1 cellular context compared by ENCODE assay signal in the genomic region with DNA sequence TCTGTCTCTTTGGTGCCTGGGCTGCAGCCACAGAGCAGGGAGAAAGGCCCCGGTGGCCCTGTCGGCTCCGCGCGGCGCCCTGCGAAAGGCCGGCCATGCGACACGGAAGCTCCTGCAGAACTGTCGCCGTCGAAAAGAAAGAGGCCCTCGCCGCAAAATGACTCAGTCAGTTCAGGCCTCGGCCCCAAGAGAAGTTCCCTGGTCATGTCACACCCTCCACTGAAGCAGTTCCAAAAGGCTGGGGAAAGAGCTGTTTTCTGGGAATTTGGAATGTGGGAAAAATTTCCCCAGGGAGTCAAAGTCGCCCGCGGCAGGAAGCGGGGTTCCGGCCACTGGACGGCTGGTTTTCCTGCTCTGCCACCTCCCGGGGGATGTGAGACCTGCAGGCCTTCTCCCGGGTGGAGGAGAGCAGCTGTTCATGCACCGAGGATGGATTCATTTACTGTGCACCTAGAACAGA.
TF ChIP-seq lines count a peak whose summit lies in the region.

No MANE protein-coding gene starts in this region.

TF ChIP-seq in K562, 482 proteins besides CTCF, POLR2A, EP300 and RAD21:
- TF ChIP-seq GATAD2A (IDR thresholded peaks at IDR 0.05) (no peak), SMC3 (conservative IDR thresholded peaks at IDR 0.05; ENCODE audit: insufficient read depth, low read depth, low read length) (0 out of 2 replicates have a peak, but pooled peaks have one; percentile 15), HMBOX1 (IDR thresholded peaks at IDR 0.05) (no peak)
- TF ChIP-seq, protein P1, sequence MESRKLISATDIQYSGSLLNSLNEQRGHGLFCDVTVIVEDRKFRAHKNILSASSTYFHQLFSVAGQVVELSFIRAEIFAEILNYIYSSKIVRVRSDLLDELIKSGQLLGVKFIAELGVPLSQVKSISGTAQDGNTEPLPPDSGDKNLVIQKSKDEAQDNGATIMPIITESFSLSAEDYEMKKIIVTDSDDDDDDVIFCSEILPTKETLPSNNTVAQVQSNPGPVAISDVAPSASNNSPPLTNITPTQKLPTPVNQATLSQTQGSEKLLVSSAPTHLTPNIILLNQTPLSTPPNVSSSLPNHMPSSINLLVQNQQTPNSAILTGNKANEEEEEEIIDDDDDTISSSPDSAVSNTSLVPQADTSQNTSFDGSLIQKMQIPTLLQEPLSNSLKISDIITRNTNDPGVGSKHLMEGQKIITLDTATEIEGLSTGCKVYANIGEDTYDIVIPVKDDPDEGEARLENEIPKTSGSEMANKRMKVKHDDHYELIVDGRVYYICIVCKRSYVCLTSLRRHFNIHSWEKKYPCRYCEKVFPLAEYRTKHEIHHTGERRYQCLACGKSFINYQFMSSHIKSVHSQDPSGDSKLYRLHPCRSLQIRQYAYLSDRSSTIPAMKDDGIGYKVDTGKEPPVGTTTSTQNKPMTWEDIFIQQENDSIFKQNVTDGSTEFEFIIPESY (CRISPR knock-in tag; IDR thresholded peaks at IDR 0.05) = peak; percentile 59; the same call in 1 of the 2 replicates
